33 cellular contexts compared by ENCODE assay signal in the genomic region with DNA sequence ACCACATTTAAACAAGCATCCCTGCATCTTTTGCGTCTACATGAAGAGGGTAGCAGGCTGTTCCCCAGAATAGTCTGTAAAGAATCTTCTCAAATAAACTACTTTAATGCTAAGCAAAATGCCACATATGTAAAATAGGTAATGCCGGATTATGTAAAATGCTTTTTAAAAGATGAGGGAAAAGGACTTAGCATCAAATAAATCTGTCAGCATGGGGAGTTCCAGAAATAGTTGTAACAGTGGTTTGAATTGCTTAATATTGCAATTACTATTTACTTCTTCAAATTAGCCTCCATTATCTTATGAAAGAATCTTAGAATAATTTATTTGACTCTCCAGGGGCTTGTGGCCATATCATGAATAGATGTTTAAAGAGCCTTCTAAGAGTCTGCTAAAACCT.
"Had no signal": no experiment of that assay in that cellular context is flagged by ENCODE, and none has a peak within 500 bp of the region (broad histone marks: within the 10 kb centered on the region; RNA-seq: fewer than 3 reads in every experiment).

No MANE protein-coding gene starts in this region.

- H3K4me1 ChIP-seq: ascending aorta had no signal

- DNase-seq: activated CD4-positive, alpha-beta memory T cell treated with anti-CD3 and anti-CD28 coated beads, Interleukin-2, amount 10 ng/mL, durations not matched to agents 7 days and 5 days; activated CD4-positive, alpha-beta T cell treated with anti-CD3 and anti-CD28 coated beads for 1 hour; activated CD4-positive, alpha-beta T cell treated with anti-CD3 and anti-CD28 coated beads for 36 hours; activated CD4-positive, alpha-beta T cell treated with anti-CD3 and anti-CD28 coated beads for 48 hours; activated CD4-positive, alpha-beta T cell treated with anti-CD3 and anti-CD28 coated beads, Interleukin-2, amount 10 ng/mL, durations not matched to agents 7 days and 5 days; activated CD4-positive, alpha-beta T cell treated with anti-CD3 and anti-CD28 coated beads, Interleukin-2, amount 50 U/mL, for 48 hours; activated CD4-positive, CD25-positive, alpha-beta regulatory T cell; activated CD8-positive, alpha-beta memory T cell treated with anti-CD3 and anti-CD28 coated beads for 24 hours; activated CD8-positive, alpha-beta memory T cell treated with anti-CD3 and anti-CD28 coated beads, Interleukin-2, amount 10 ng/mL, durations not matched to agents 7 days and 5 days; activated CD8-positive, alpha-beta memory T cell treated with anti-CD3 and anti-CD28 coated beads, Interleukin-2, amount 50 U/mL, for 48 hours; activated CD8-positive, alpha-beta T cell treated with anti-CD3 and anti-CD28 coated beads, Interleukin-2, amount 10 ng/mL, durations not matched to agents 7 days and 5 days; activated effector memory CD4-positive, alpha-beta T cell treated with Interleukin-2 at 50 U/mL for 16 hours; activated gamma-delta T cell; activated naive CD4-positive, alpha-beta T cell treated with anti-CD3 and anti-CD28 coated beads, Interleukin-2, amount 10 ng/mL, durations not matched to agents 7 days and 5 days; activated naive CD4-positive, alpha-beta T cell treated with Interleukin-2 at 50 U/mL for 16 hours; activated naive CD8-positive, alpha-beta T cell treated with anti-CD3 and anti-CD28 coated beads, Interleukin-2, amount 10 ng/mL, durations not matched to agents 7 days and 5 days; activated naive CD8-positive, alpha-beta T cell treated with anti-CD3 and anti-CD28 coated beads, Interleukin-2, amount 50 U/mL, for 24 hours; activated T-cell treated with anti-CD3 and anti-CD28 coated beads, Interleukin-2, amount 50 U/mL, for 24 hours; activated T-cell treated with anti-CD3 and anti-CD28 coated beads, Interleukin-2, amount 50 U/mL, for 48 hours; amygdala; anterior cingulate cortex; caudate nucleus; cerebellar nuclear complex; T-helper 1 cell; T-helper 2 cell; T-helper 9 cell; WERI-Rb-1 had no signal

- H3K9me3 ChIP-seq: ascending aorta had no signal

- H3K36me3 ChIP-seq: ascending aorta, cardiac muscle cell, WERI-Rb-1 had no signal

- H3K27ac ChIP-seq: ascending aorta, cardiac muscle cell, WERI-Rb-1 had no signal

- H3K4me3 ChIP-seq: ascending aorta, cardiac muscle cell had no signal

- FAIRE-seq: bronchial epithelial cell, TTC549 had no signal

- H3K27me3 ChIP-seq: ascending aorta, cardiac muscle cell had no signal

- ATAC-seq: activated CD4-positive, alpha-beta T cell treated with anti-CD3 and anti-CD28 coated beads for 36 hours; activated CD4-positive, CD25-positive, alpha-beta regulatory T cell treated with anti-CD3 and anti-CD28 coated beads, Interleukin-2, amount 50 U/mL, for 24 hours; activated CD8-positive, alpha-beta memory T cell treated with anti-CD3 and anti-CD28 coated beads, Interleukin-2, amount 10 ng/mL, durations not matched to agents 7 days and 5 days; activated CD8-positive, alpha-beta T cell treated with anti-CD3 and anti-CD28 coated beads, Interleukin-2, amount 10 ng/mL, durations not matched to agents 7 days and 5 days; activated naive CD8-positive, alpha-beta T cell treated with anti-CD3 and anti-CD28 coated beads, Interleukin-2, amount 50 U/mL, for 24 hours; WTC11 had no signal
